Comparison of ENCODE assay signal across 8 cellular contexts in genomic region chr7:5526190-5527037, GRCh38. TPM values are rescaled to one million over a fixed set of nuclear protein-coding genes. Genes with fewer than 3 reads are reported as not detected.
A peak's percentile ranks its signal among the peaks of the same experiment; 100 is the strongest.
DNase-seq lines count a peak whose midpoint lies in the region; ATAC-seq, FAIRE-seq and TF ChIP-seq lines count a peak whose summit lies in the region.

No MANE protein-coding gene starts in this region.

- no TSS peak for BruUV-seq in GM12878 (replicated peaks; lab: Mats Ljungman, UMichigan)

- H3K4me1 ChIP-seq in GM12878 (ENCODE audit: control insufficient read depth, insufficient read depth, low read length) (peaks cover 5% of the 10 kb centered on the region), kidney (ENCODE audit: control insufficient read depth in 1 of 2, insufficient read depth in 1 of 2, low read depth in 1 of 2, low read length in 2 of 2) (peaks cover 0 to 17% of the 10 kb centered on the region in 2 donors)

- no peak for TF ChIP-seq POLR2A in GM12878 (IDR thresholded peaks at IDR 0.05; ENCODE audit: low read depth, low read length)

- FAIRE-seq in GM12878 (lab: Jason Lieb, UNC) = no peak
- FAIRE-seq in kidney (lab: Jason Lieb, UNC) = no peak

- H3K36me3 ChIP-seq in GM12878 (ENCODE audit: control insufficient read depth in 2 of 2, insufficient read depth in 2 of 2, low read length in 1 of 2) = peaks cover 35% of the 10 kb centered on the region in 2 experiments
- H3K36me3 ChIP-seq in kidney (ENCODE audit: control insufficient read depth in 1 of 2, insufficient read depth in 2 of 2, low read length in 2 of 2) = peaks cover 24 to 41% of the 10 kb centered on the region in 2 donors

- H3K9ac ChIP-seq in GM12878 (ENCODE audit: control insufficient read depth, insufficient read depth, low read length) = peak overlapping the region; percentile 94
- H3K9ac ChIP-seq in kidney (ENCODE audit: low read length in 2 of 2) = no peak overlapping the region

- peaks cover 50% of the 10 kb centered on the region for H3K79me2 ChIP-seq in GM12878 (ENCODE audit: control insufficient read depth, insufficient read depth, low read length)

- RAD21 ChIA-PET in GM12878 (lab: Charles Lee; ENCODE audit: unreplicated experiment) = interaction anchor here (0.7 to 3.4 kb wide), 6 partner anchors 12 to 286 kb away, joined by 3 to 28 read pairs (median 4); no protein-coding TSS in a partner anchor

- peaks cover 23% of the 10 kb centered on the region for H4K20me1 ChIP-seq in GM12878 (ENCODE audit: control insufficient read depth, insufficient read depth)

- POLR2A ChIA-PET in GM12878 (lab: Charles Lee) = interaction anchor here (1.0 to 2.0 kb wide), 3 partner anchors 10 to 167 kb away, joined by 3 to 12 read pairs (median 4); no protein-coding TSS in a partner anchor

- no peak overlapping the region for H2AFZ ChIP-seq in GM12878 (ENCODE audit: control insufficient read depth, low read depth, low read length)

- TF ChIP-seq CTCF in GM12878 (IDR thresholded peaks at IDR 0.05 in 2 of 3, conservative IDR thresholded peaks at IDR 0.05 in 1 of 3; ENCODE audit: control insufficient read depth in 2 of 3, extremely low read depth in 1 of 3, insufficient read depth in 1 of 3, low read depth in 3 of 3, low read length in 3 of 3) (peak in 1 of 3 experiments; percentile 31; a peak in 2 of 6 replicates), kidney (IDR thresholded peaks at IDR 0.05; ENCODE audit: borderline replicate concordance, extremely low read depth, insufficient read depth) (no peak)

- 4% methylated on average over 9 of the region's 9 CpGs for WGBS in GM12878 (ENCODE audit: insufficient coverage, insufficient replicate concordance, low lambda C conversion rate, missing lambda C conversion rate)

- 0 out of 2 replicates have a peak, but pooled peaks have one; percentile 1 for TF ChIP-seq RAD21 in GM12878 (IDR thresholded peaks at IDR 0.05; ENCODE audit: insufficient read depth, low read depth, low read length)

- H3K4me3 ChIP-seq in GM12878 (peak overlapping the region; percentile 99; the same call in 1 of the 2 replicates), kidney (ENCODE audit: low read length in 2 of 2) (peak overlapping the region in 1 of 2 donors; percentile 90)

- in situ Hi-C loops in GM12878 (cut with MboI) = no loop called here

- no peaks in the 10 kb centered on the region for H3K27me3 ChIP-seq in GM12878 (replicated peaks in 1 of 2; ENCODE audit: control insufficient read depth in 2 of 2, insufficient read depth in 2 of 2, low read length in 1 of 2)

- H3K4me2 ChIP-seq in GM12878 (ENCODE audit: control insufficient read depth, insufficient read depth) = peak overlapping the region; percentile 50; the same call in 1 of the 2 replicates

- CTCF ChIA-PET in GM12878 (lab: Yijun Ruan, JAX) = interaction anchor here (0.9 to 3.7 kb wide), 4 partner anchors 16 to 34 kb away, joined by 3 to 34 read pairs (median 6); no protein-coding TSS in a partner anchor

- H3K9me3 ChIP-seq in GM12878 (replicated peaks; ENCODE audit: control insufficient read depth, insufficient read depth, low read length) (peaks cover 4% of the 10 kb centered on the region; the same call in 2 of the 3 replicates), kidney (ENCODE audit: control insufficient read depth in 1 of 2, low read length in 2 of 2) (no peaks in the 10 kb centered on the region)

- H3K27ac ChIP-seq in GM12878 (ENCODE audit: control insufficient read depth, insufficient read depth) = peak overlapping the region; percentile 3
- peak overlapping the region; percentile 47 to 57 for H3K27ac ChIP-seq in kidney (ENCODE audit: low read depth in 2 of 2, low read length in 2 of 2)

- DNase-seq in NCI-H146 (lab: John Stamatoyannopoulos, UW) (peak; percentile 51), NCI-H146 treated with DMSO at 0.1 percent for 48 hours (lab: John Stamatoyannopoulos, UW; ENCODE audit: unreplicated experiment) (no peak), RKO (ENCODE audit: low spot score) (peak; percentile 74), GM12878 (ENCODE audit: low read depth, low spot score) (no peak), kidney (no peak)
- peak; percentile 47 for DNase-seq in stimulated activated CD8-positive, alpha-beta memory T cell treated with anti-CD3 and anti-CD28 coated beads, Interleukin-12 subunit alpha, Interleukin-12 subunit beta, amount 100 ng/mL, for 1 hour (ENCODE audit: low read depth)

- intact Hi-C loops in GM12878 (cut with micrococcal nuclease; ENCODE audit: unreplicated experiment) = loop anchor here (1.0 kb wide), 1 partner anchor 32 kb away; no protein-coding TSS in a partner anchor
- intact Hi-C loops in kidney (cut with DNase I) = no loop called here

- SMC1A ChIA-PET in GM12878 (lab: Charles Lee; ENCODE audit: uncharacterized antibody, unreplicated experiment) = interaction anchor here (0.9 to 4.0 kb wide), 4 partner anchors 15 to 69 kb away, joined by 3 to 30 read pairs (median 7); no protein-coding TSS in a partner anchor

- TF ChIP-seq EP300 in GM12878 (IDR thresholded peaks at IDR 0.05; ENCODE audit: borderline replicate concordance in 1 of 2, control insufficient read depth in 1 of 2, low read depth in 2 of 2, low read length in 2 of 2) = no peak

- peak; percentile 4 for ATAC-seq in GM12878
- no peak for ATAC-seq in HG02973 (IDR thresholded peaks at IDR 0.05; ENCODE audit: unreplicated experiment)
- no peak for ATAC-seq in HG03108 (IDR thresholded peaks at IDR 0.05; ENCODE audit: unreplicated experiment)

TF ChIP-seq in GM12878, 131 proteins besides CTCF, POLR2A, EP300 and RAD21 (continues in another document):
- TF ChIP-seq TCF3 (IDR thresholded peaks at IDR 0.05; ENCODE audit: borderline replicate concordance, insufficient read depth, low read depth, low read length) (peak; percentile 21; the same call in 1 of the 2 replicates), CBFB (IDR thresholded peaks at IDR 0.05; ENCODE audit: low read depth) (peak; percentile 92), CREB1 (IDR thresholded peaks at IDR 0.05; ENCODE audit: low read depth) (no peak), BHLHE40 (IDR thresholded peaks at IDR 0.05; ENCODE audit: borderline replicate concordance in 1 of 2, low read depth in 2 of 2, low read length in 1 of 2) (no peak), FOS (IDR thresholded peaks at IDR 0.05; ENCODE audit: borderline replicate concordance, extremely low read depth, insufficient read length) (no peak), BCL11A (IDR thresholded peaks at IDR 0.05; ENCODE audit: low read depth, low read length) (peak; percentile 22), NR2F1 (conservative IDR thresholded peaks at IDR 0.05) (peak; percentile 14; the same call in 1 of the 2 replicates), MTA2 (IDR thresholded peaks at IDR 0.05; ENCODE audit: low read depth) (peak; percentile 45; the same call in 1 of the 2 replicates), HSF1 (IDR thresholded peaks at IDR 0.05; ENCODE audit: low read depth, low read length) (no peak)

RNA-seq across cellular contexts. Expression of gene ACTB, which starts 4.0 kb away (rescaled TPM):
- total RNA-seq in GM12878 (2013; cell fraction: nucleolus; rRNA removed) = 1,974 and 2,098 TPM in 2 replicates
- 5,201 and 6,104 TPM in 2 replicates for total RNA-seq in GM12878 (2014; rRNA removed)
- 5,689 and 6,359 TPM in 2 replicates for total RNA-seq in GM12878 (2014; rRNA removed; fragmentation: Illumina TruSeq; extraction: Trizol)
- total RNA-seq in GM12878 (2021) = 16,196 and 16,641 TPM in 2 replicates
- polyA plus RNA-seq in GM12878 (2011; ENCODE audit: low read depth) = 7,864 TPM
- polyA plus RNA-seq in GM12878 (2011; rRNA removed) = 1,147 and 2,786 TPM in 2 replicates
- 3,130 and 4,314 TPM in 2 replicates for polyA plus RNA-seq in GM12878 (2011; cell fraction: cytosol; rRNA removed)
- polyA plus RNA-seq in GM12878 (2011; cell fraction: nucleus; rRNA removed) = 6,255 and 8,387 TPM in 2 replicates
- polyA plus RNA-seq in GM12878 (2012) = 9,522 and 10,892 TPM in 2 replicates
- polyA plus RNA-seq in GM12878 (2014; fragmentation: Illumina TruSeq; extraction: Trizol) = 10,962 and 12,114 TPM in 2 replicates
- polyA plus RNA-seq in GM12878 (2014; fragmentation: Nextera tagmentation; extraction: Ambion mirVana) = over 10,000 TPM; 10,715 to 12,414 TPM
- 5,798 and 7,688 TPM in 2 replicates for polyA plus RNA-seq in GM12878 (2014; rRNA removed)
- polyA plus RNA-seq in GM12878 (2016; fragmentation: Nextera tagmentation; extraction: Ambion mirVana) = over 10,000 TPM; 31,192 to 31,914 TPM
- polyA minus RNA-seq in GM12878 (2011; rRNA and poly(A)+ RNA removed) = 3,368 and 4,052 TPM in 2 replicates
- polyA minus RNA-seq in GM12878 (2011; cell fraction: cytosol; rRNA and poly(A)+ RNA removed) = 3,847 and 4,043 TPM in 2 replicates
- 1,573 and 2,410 TPM in 2 replicates for polyA minus RNA-seq in GM12878 (2011; cell fraction: nucleus; rRNA and poly(A)+ RNA removed)
- 3,873 TPM for total RNA-seq in kidney
- 2,804 TPM for polyA plus RNA-seq in kidney (ENCODE audit: insufficient read depth, low read depth, low replicate concordance)

RNA-seq across cellular contexts. Expression of gene FBXL18, which starts 12.8 kb away (rescaled TPM):
- total RNA-seq in GM12878 (2013; cell fraction: nucleolus; rRNA removed) = 14.1 and 16.0 TPM in 2 replicates
- total RNA-seq in GM12878 (2014; rRNA removed) (4.7 and 6.7 TPM in 2 replicates), GM12878 (2014; rRNA removed; fragmentation: Illumina TruSeq; extraction: Trizol) (2.0 and 2.8 TPM in 2 replicates), GM12878 (2021) (15.9 and 19.6 TPM in 2 replicates), kidney (11.6 TPM)
- polyA plus RNA-seq in GM12878 (2011; ENCODE audit: low read depth) = 1.1 TPM
- polyA plus RNA-seq in GM12878 (2011; rRNA removed) (0.61 and 2.0 TPM in 2 replicates), GM12878 (2014; fragmentation: Illumina TruSeq; extraction: Trizol) (0.95 and 2.7 TPM in 2 replicates), GM12878 (2014; fragmentation: Nextera tagmentation; extraction: Ambion mirVana) (1 to 10 TPM in 1 of 2 experiments, under 1 TPM in 1; 0.80 to 1.1 TPM), GM12878 (2014; rRNA removed) (10.0 and 11.3 TPM in 2 replicates), GM12878 (2016; fragmentation: Nextera tagmentation; extraction: Ambion mirVana) (10 to 100 TPM; 13.6 to 14.8 TPM), kidney (ENCODE audit: insufficient read depth, low read depth, low replicate concordance) (1.4 TPM)
- polyA plus RNA-seq in GM12878 (2011; cell fraction: cytosol; rRNA removed) = 2.1 and 3.8 TPM in 2 replicates
- 5.4 and 10.5 TPM in 2 replicates for polyA plus RNA-seq in GM12878 (2011; cell fraction: nucleus; rRNA removed)
- polyA plus RNA-seq in GM12878 (2012) = 3.4 TPM in 2 replicates
- polyA minus RNA-seq in GM12878 (2011; rRNA and poly(A)+ RNA removed) = 4.2 and 6.3 TPM in 2 replicates
- 4.8 and 5.6 TPM in 2 replicates for polyA minus RNA-seq in GM12878 (2011; cell fraction: cytosol; rRNA and poly(A)+ RNA removed)
- polyA minus RNA-seq in GM12878 (2011; cell fraction: nucleus; rRNA and poly(A)+ RNA removed) = 3.7 and 7.7 TPM in 2 replicates

Comparison
In these comparisons a context has a peak if more than half of its experiments do, and no peak if none do; other contexts are left out.
1. DNase-seq: peak in NCI-H146 (single experiment), RKO (single experiment) and stimulated activated CD8-positive, alpha-beta memory T cell treated with anti-CD3 and anti-CD28 coated beads, Interleukin-12 subunit alpha, Interleukin-12 subunit beta, amount 100 ng/mL, for 1 hour (single experiment); none in NCI-H146 treated with DMSO at 0.1 percent for 48 hours (single experiment), GM12878 (single experiment) and kidney (single experiment).